In the genomic region with DNA sequence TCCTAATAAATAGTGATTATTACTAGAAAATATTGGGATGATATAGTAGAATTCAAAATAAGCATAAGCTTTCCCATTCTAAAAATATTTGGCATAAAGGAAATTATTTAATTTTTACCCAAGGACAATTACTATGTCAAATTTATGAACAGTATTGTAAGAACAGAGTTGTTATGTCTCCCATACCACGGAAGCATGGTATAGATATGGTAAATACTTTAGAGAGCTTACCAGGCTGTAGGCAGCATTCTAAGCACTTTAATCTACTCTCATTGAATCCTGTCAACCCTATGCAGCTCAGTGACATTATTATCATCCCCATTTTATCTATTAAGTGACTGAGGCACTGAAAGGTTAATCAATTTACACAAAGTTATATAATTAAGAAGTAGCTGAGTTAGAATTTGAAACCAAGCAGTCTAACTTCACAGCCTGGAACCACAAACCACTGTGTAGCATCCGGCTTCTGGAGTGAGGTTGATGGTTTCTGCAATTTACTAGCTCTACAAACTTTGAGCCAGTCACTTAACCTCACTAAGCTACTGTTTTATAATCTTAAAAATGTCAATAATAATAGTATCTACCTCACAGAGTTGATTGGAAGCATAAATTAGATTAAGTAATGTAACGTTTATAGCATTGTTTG, we compare ENCODE assay signal across 11 cellular contexts.
DNase-seq lines count a peak whose midpoint lies in the region; ATAC-seq lines count a peak whose summit lies in the region.
"Had no signal": no experiment of that assay in that cellular context is flagged by ENCODE, and none has a peak within 500 bp of the region (broad histone marks: within the 10 kb centered on the region; RNA-seq: fewer than 3 reads in every experiment).

No MANE protein-coding gene starts in this region.

- H3K27me3 Mint-ChIP-seq in activated CD4-positive, alpha-beta memory T cell treated with anti-CD3 and anti-CD28 coated beads, Interleukin-2, amount 10 ng/mL, durations not matched to agents 7 days and 5 days, result no peaks in the 10 kb centered on the region

- CTCF ChIA-PET in activated CD4-positive, alpha-beta memory T cell treated with anti-CD3 and anti-CD28 coated beads, Interleukin-2, amount 10 ng/mL, durations not matched to agents 7 days and 5 days (lab: Charles Lee), result interaction anchor here (0.7 kb wide), 1 partner anchor 1623 kb away, joined by 3 read pairs; no protein-coding TSS in a partner anchor

- H3K4me1 Mint-ChIP-seq in activated CD4-positive, alpha-beta memory T cell treated with anti-CD3 and anti-CD28 coated beads, Interleukin-2, amount 10 ng/mL, durations not matched to agents 7 days and 5 days, result peaks cover 26% of the 10 kb centered on the region

- ATAC-seq in HG03139 (IDR thresholded peaks at IDR 0.05; ENCODE audit: unreplicated experiment), result peak; percentile 78
- ATAC-seq: left ventricle myocardium superior had no signal

- H3K4me3 Mint-ChIP-seq in activated CD4-positive, alpha-beta memory T cell treated with anti-CD3 and anti-CD28 coated beads, Interleukin-2, amount 10 ng/mL, durations not matched to agents 7 days and 5 days, result no peak overlapping the region

- peaks cover 48% of the 10 kb centered on the region for H3K36me3 Mint-ChIP-seq in activated CD4-positive, alpha-beta memory T cell treated with anti-CD3 and anti-CD28 coated beads, Interleukin-2, amount 10 ng/mL, durations not matched to agents 7 days and 5 days (ENCODE audit: low read depth)

- H3K9me3 Mint-ChIP-seq in activated CD4-positive, alpha-beta memory T cell treated with anti-CD3 and anti-CD28 coated beads, Interleukin-2, amount 10 ng/mL, durations not matched to agents 7 days and 5 days, result no peaks in the 10 kb centered on the region

- POLR2A ChIA-PET in activated CD4-positive, alpha-beta memory T cell treated with anti-CD3 and anti-CD28 coated beads, Interleukin-2, amount 10 ng/mL, durations not matched to agents 7 days and 5 days (lab: Charles Lee), result interaction anchor here (0.9 to 1.1 kb wide), 2 partner anchors 15 to 33 kb away, joined by 3 to 4 read pairs; no protein-coding TSS in a partner anchor

- peak; percentile 24 for DNase-seq in activated CD8-positive, alpha-beta memory T cell treated with anti-CD3 and anti-CD28 coated beads, Interleukin-2, amount 50 U/mL, for 4 hours
- DNase-seq in activated CD8-positive, alpha-beta memory T cell treated with anti-CD3 and anti-CD28 coated beads for 24 hours, result no peak
- DNase-seq in activated CD4-positive, alpha-beta memory T cell treated with anti-CD3 and anti-CD28 coated beads, Interleukin-2, amount 10 ng/mL, durations not matched to agents 7 days and 5 days, result peak; percentile 72
- peak; percentile 1 to 4 for DNase-seq in stimulated activated CD8-positive, alpha-beta memory T cell treated with anti-CD3 and anti-CD28 coated beads, Interleukin-4, amount 100 ng/mL, for 4 hours (ENCODE audit: low read depth in 2 of 2, low spot score in 1 of 2)
- DNase-seq in kidney tubule cell (ENCODE audit: low spot score), result no peak
- no peak for DNase-seq in SIG-M5 treated with dmso at 0.1 percent for 504 hours (lab: John Stamatoyannopoulos, UW; ENCODE audit: unreplicated experiment)
- DNase-seq in hippocampal formation (lab: John Stamatoyannopoulos, UW), result no peak
- DNase-seq: GF-D8, left ventricle myocardium superior, NCI-H187 had no signal

- no peak overlapping the region for H3K27ac Mint-ChIP-seq in activated CD4-positive, alpha-beta memory T cell treated with anti-CD3 and anti-CD28 coated beads, Interleukin-2, amount 10 ng/mL, durations not matched to agents 7 days and 5 days

Comparison
In these comparisons a context has a peak if more than half of its experiments do, and no peak if none do; other contexts are left out.
1. DNase-seq: peak in activated CD8-positive, alpha-beta memory T cell treated with anti-CD3 and anti-CD28 coated beads, Interleukin-2, amount 50 U/mL, for 4 hours (single experiment), activated CD4-positive, alpha-beta memory T cell treated with anti-CD3 and anti-CD28 coated beads, Interleukin-2, amount 10 ng/mL, durations not matched to agents 7 days and 5 days (single experiment) and stimulated activated CD8-positive, alpha-beta memory T cell treated with anti-CD3 and anti-CD28 coated beads, Interleukin-4, amount 100 ng/mL, for 4 hours (2 of 2); none in activated CD8-positive, alpha-beta memory T cell treated with anti-CD3 and anti-CD28 coated beads for 24 hours (single experiment), kidney tubule cell (single experiment), SIG-M5 treated with dmso at 0.1 percent for 504 hours (single experiment) and hippocampal formation (0 of 2).